2 cellular contexts compared by ENCODE assay signal in genomic region chr13:100128838-100129237, GRCh38.
TF ChIP-seq lines count a peak whose summit lies in the region.

No MANE protein-coding gene starts in this region.

TF ChIP-seq in GM23338, 12 proteins besides CTCF, POLR2A, EP300 and RAD21 (continued from another document):
- TF ChIP-seq ZNF331 (CRISPR knock-in tag; IDR thresholded peaks at IDR 0.05; ENCODE audit: low read depth) (no peak), JUNB (IDR thresholded peaks at IDR 0.05; ENCODE audit: unreplicated experiment) (no peak), REST (IDR thresholded peaks at IDR 0.05; ENCODE audit: unreplicated experiment) (no peak), STAT1 (IDR thresholded peaks at IDR 0.05; ENCODE audit: unreplicated experiment) (no peak), ZNF462 (CRISPR knock-in tag; IDR thresholded peaks at IDR 0.05) (no peak), CREB1 (CRISPR knock-in tag; IDR thresholded peaks at IDR 0.05; ENCODE audit: low read depth) (no peak)

TF ChIP-seq in GM12878, 131 proteins besides CTCF, POLR2A, EP300 and RAD21:
- TF ChIP-seq SIX5 (IDR thresholded peaks at IDR 0.05; ENCODE audit: low read depth, low read length, severe bottlenecking): no peak
- no peak for TF ChIP-seq BRCA1 (IDR thresholded peaks at IDR 0.05; ENCODE audit: low read depth, low read length)
- TF ChIP-seq HDAC6 (IDR thresholded peaks at IDR 0.05; ENCODE audit: unreplicated experiment): no peak
- TF ChIP-seq STAT3 (IDR thresholded peaks at IDR 0.05; ENCODE audit: low read depth, low read length): no peak
- TF ChIP-seq RUNX3 (IDR thresholded peaks at IDR 0.05; ENCODE audit: low read length): 0 out of 2 replicates have a peak, but pooled peaks have one; percentile 22
- TF ChIP-seq CBX5 (IDR thresholded peaks at IDR 0.05; ENCODE audit: low read depth): no peak
